Comparison of ENCODE assay signal across 1 cellular context in the genomic region with DNA sequence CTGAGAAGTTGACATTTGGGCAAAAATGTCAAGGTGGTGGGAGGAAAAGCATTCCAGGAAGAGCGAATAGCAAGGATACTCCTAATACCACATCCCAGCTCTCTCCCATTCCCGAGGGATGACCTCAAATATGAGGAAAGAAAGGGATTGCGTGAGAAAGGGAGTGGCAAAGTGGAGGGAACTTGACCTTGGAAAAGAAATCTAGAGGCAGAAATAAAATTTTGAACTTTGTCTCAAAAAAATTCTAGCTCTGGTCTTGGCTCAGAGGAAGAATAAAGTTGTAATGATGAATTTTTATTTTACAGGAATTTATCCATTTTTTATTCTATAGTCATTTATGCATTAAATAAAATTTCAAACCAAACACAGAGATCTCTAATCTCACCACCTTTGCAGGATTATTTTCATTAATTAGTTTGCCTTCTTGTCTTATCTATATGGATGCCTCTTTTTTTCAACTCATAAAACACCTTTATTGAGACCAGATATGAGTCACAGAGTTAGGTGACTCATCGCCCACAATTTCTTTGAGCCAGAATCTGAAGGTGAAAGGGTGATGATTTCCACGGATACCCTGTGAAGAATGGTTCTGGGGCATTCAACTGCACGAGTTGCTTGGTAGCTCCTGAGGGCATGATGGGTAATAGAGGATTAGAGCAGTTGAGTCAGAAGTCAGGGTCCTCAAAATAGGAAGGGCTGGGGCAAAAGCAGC.
TF ChIP-seq lines count a peak whose summit lies in the region.

No MANE protein-coding gene starts in this region.

TF ChIP-seq in HEK293, 187 proteins besides CTCF, POLR2A, EP300 and RAD21 (continued from another document and continues in another):
- TF ChIP-seq, protein P1, sequence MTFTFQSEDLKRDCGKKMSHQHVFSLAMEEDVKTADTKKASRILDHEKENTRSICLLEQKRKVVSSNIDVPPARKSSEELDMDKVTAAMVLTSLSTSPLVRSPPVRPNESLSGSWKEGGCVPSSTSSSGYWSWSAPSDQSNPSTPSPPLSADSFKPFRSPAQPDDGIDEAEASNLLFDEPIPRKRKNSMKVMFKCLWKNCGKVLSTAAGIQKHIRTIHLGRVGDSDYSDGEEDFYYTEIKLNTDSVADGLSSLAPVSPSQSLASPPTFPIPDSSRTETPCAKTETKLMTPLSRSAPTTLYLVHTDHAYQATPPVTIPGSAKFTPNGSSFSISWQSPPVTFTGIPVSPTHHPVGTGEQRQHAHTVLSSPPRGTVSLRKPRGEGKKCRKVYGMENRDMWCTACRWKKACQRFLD (tag by site-specific recombination; IDR thresholded peaks at IDR 0.05): no peak
- TF ChIP-seq SP3 (tag by site-specific recombination; IDR thresholded peaks at IDR 0.05) (0 out of 2 replicates have a peak, but pooled peaks have one; percentile 36), ZNF664 (tag by site-specific recombination; IDR thresholded peaks at IDR 0.05) (no peak), ZNF571 (tag by site-specific recombination; IDR thresholded peaks at IDR 0.05) (no peak), ZNF792 (tag by site-specific recombination; IDR thresholded peaks at IDR 0.05) (no peak), ZNF157 (tag by site-specific recombination; IDR thresholded peaks at IDR 0.05) (no peak), GLIS2 (tag by site-specific recombination; IDR thresholded peaks at IDR 0.05) (no peak), ZNF146 (tag by site-specific recombination; IDR thresholded peaks at IDR 0.05) (no peak), WT1 (tag by site-specific recombination; IDR thresholded peaks at IDR 0.05) (no peak), ZNF292 (tag by site-specific recombination; IDR thresholded peaks at IDR 0.05; ENCODE audit: borderline replicate concordance, low read depth) (no peak), ZNF37A (tag by site-specific recombination; IDR thresholded peaks at IDR 0.05) (no peak), ZNF558 (tag by site-specific recombination; IDR thresholded peaks at IDR 0.05) (peak; percentile 70), MYNN (tag by site-specific recombination; IDR thresholded peaks at IDR 0.05; ENCODE audit: borderline replicate concordance) (no peak), YY1 (tag by site-specific recombination; IDR thresholded peaks at IDR 0.05) (no peak), ZNF626 (tag by site-specific recombination; IDR thresholded peaks at IDR 0.05) (no peak), ZFP3 (tag by site-specific recombination; IDR thresholded peaks at IDR 0.05; ENCODE audit: low read depth) (no peak), OVOL3 (tag by site-specific recombination; IDR thresholded peaks at IDR 0.05) (no peak), ZNF707 (tag by site-specific recombination; IDR thresholded peaks at IDR 0.05) (no peak), IKZF3 (tag by site-specific recombination; IDR thresholded peaks at IDR 0.05) (peak; percentile 61), ZBTB20 (tag by site-specific recombination; IDR thresholded peaks at IDR 0.05) (no peak), ZNF138 (tag by site-specific recombination; IDR thresholded peaks at IDR 0.05; ENCODE audit: borderline replicate concordance) (no peak), ZNF530 (tag by site-specific recombination; IDR thresholded peaks at IDR 0.05; ENCODE audit: low read depth) (no peak), ZNF830 (tag by site-specific recombination; IDR thresholded peaks at IDR 0.05; ENCODE audit: low read depth) (no peak), OSR2 (tag by site-specific recombination; IDR thresholded peaks at IDR 0.05) (peak; percentile 43), ZNF341 (tag by site-specific recombination; IDR thresholded peaks at IDR 0.05; ENCODE audit: low read depth) (0 out of 2 replicates have a peak, but pooled peaks have one; percentile 35), ZNF600 (tag by site-specific recombination; IDR thresholded peaks at IDR 0.05) (no peak), SALL2 (tag by site-specific recombination; IDR thresholded peaks at IDR 0.05; ENCODE audit: borderline replicate concordance) (no peak), ZBTB7A (tag by site-specific recombination; IDR thresholded peaks at IDR 0.05; ENCODE audit: low read depth) (no peak), ZEB2 (tag by site-specific recombination; IDR thresholded peaks at IDR 0.05) (peak; percentile 43; the same call in 1 of the 2 replicates), GLI4 (tag by site-specific recombination; IDR thresholded peaks at IDR 0.05) (no peak)
- TF ChIP-seq, protein P2, sequence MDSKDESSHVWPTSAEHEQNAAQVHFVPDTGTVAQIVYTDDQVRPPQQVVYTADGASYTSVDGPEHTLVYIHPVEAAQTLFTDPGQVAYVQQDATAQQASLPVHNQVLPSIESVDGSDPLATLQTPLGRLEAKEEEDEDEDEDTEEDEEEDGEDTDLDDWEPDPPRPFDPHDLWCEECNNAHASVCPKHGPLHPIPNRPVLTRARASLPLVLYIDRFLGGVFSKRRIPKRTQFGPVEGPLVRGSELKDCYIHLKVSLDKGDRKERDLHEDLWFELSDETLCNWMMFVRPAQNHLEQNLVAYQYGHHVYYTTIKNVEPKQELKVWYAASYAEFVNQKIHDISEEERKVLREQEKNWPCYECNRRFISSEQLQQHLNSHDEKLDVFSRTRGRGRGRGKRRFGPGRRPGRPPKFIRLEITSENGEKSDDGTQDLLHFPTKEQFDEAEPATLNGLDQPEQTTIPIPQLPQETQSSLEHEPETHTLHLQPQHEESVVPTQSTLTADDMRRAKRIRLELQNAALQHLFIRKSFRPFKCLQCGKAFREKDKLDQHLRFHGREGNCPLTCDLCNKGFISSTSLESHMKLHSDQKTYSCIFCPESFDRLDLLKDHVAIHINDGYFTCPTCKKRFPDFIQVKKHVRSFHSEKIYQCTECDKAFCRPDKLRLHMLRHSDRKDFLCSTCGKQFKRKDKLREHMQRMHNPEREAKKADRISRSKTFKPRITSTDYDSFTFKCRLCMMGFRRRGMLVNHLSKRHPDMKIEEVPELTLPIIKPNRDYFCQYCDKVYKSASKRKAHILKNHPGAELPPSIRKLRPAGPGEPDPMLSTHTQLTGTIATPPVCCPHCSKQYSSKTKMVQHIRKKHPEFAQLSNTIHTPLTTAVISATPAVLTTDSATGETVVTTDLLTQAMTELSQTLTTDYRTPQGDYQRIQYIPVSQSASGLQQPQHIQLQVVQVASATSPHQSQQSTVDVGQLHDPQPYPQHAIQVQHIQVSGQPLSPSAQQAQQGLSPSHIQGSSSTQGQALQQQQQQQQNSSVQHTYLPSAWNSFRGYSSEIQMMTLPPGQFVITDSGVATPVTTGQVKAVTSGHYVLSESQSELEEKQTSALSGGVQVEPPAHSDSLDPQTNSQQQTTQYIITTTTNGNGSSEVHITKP (tag by site-specific recombination; IDR thresholded peaks at IDR 0.05): peak; percentile 67
- TF ChIP-seq, protein P3, sequence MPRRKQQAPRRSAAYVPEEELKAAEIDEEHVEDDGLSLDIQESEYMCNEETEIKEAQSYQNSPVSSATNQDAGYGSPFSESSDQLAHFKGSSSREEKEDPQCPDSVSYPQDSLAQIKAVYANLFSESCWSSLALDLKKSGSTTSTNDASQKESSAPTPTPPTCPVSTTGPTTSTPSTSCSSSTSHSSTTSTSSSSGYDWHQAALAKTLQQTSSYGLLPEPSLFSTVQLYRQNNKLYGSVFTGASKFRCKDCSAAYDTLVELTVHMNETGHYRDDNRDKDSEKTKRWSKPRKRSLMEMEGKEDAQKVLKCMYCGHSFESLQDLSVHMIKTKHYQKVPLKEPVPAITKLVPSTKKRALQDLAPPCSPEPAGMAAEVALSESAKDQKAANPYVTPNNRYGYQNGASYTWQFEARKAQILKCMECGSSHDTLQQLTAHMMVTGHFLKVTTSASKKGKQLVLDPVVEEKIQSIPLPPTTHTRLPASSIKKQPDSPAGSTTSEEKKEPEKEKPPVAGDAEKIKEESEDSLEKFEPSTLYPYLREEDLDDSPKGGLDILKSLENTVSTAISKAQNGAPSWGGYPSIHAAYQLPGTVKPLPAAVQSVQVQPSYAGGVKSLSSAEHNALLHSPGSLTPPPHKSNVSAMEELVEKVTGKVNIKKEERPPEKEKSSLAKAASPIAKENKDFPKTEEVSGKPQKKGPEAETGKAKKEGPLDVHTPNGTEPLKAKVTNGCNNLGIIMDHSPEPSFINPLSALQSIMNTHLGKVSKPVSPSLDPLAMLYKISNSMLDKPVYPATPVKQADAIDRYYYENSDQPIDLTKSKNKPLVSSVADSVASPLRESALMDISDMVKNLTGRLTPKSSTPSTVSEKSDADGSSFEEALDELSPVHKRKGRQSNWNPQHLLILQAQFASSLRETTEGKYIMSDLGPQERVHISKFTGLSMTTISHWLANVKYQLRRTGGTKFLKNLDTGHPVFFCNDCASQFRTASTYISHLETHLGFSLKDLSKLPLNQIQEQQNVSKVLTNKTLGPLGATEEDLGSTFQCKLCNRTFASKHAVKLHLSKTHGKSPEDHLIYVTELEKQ (tag by site-specific recombination; IDR thresholded peaks at IDR 0.05; ENCODE audit: borderline replicate concordance): peak; percentile 59; the same call in 1 of the 2 replicates
- TF ChIP-seq, protein P4, sequence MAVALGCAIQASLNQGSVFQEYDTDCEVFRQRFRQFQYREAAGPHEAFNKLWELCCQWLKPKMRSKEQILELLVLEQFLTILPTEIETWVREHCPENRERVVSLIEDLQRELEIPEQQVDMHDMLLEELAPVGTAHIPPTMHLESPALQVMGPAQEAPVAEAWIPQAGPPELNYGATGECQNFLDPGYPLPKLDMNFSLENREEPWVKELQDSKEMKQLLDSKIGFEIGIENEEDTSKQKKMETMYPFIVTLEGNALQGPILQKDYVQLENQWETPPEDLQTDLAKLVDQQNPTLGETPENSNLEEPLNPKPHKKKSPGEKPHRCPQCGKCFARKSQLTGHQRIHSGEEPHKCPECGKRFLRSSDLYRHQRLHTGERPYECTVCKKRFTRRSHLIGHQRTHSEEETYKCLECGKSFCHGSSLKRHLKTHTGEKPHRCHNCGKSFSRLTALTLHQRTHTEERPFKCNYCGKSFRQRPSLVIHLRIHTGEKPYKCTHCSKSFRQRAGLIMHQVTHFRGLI (tag by site-specific recombination; IDR thresholded peaks at IDR 0.05): no peak
- TF ChIP-seq, protein P5, sequence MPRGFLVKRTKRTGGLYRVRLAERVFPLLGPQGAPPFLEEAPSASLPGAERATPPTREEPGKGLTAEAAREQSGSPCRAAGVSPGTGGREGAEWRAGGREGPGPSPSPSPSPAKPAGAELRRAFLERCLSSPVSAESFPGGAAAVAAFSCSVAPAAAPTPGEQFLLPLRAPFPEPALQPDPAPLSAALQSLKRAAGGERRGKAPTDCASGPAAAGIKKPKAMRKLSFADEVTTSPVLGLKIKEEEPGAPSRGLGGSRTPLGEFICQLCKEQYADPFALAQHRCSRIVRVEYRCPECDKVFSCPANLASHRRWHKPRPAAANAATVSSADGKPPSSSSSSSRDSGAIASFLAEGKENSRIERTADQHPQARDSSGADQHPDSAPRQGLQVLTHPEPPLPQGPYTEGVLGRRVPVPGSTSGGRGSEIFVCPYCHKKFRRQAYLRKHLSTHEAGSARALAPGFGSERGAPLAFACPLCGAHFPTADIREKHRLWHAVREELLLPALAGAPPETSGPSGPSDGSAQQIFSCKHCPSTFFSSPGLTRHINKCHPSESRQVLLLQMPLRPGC (tag by site-specific recombination; IDR thresholded peaks at IDR 0.05): 0 out of 2 replicates have a peak, but pooled peaks have one; percentile 41
- TF ChIP-seq, protein P6, sequence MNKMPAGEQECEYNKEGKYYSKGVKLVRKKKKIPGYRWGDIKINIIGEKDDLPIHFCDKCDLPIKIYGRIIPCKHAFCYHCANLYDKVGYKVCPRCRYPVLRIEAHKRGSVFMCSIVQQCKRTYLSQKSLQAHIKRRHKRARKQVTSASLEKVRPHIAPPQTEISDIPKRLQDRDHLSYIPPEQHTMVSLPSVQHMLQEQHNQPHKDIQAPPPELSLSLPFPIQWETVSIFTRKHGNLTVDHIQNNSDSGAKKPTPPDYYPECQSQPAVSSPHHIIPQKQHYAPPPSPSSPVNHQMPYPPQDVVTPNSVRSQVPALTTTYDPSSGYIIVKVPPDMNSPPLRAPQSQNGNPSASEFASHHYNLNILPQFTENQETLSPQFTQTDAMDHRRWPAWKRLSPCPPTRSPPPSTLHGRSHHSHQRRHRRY (tag by site-specific recombination; IDR thresholded peaks at IDR 0.05): no peak
- TF ChIP-seq, protein P7, sequence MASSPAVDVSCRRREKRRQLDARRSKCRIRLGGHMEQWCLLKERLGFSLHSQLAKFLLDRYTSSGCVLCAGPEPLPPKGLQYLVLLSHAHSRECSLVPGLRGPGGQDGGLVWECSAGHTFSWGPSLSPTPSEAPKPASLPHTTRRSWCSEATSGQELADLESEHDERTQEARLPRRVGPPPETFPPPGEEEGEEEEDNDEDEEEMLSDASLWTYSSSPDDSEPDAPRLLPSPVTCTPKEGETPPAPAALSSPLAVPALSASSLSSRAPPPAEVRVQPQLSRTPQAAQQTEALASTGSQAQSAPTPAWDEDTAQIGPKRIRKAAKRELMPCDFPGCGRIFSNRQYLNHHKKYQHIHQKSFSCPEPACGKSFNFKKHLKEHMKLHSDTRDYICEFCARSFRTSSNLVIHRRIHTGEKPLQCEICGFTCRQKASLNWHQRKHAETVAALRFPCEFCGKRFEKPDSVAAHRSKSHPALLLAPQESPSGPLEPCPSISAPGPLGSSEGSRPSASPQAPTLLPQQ (tag by site-specific recombination; IDR thresholded peaks at IDR 0.05): 0 out of 2 replicates have a peak, but pooled peaks have one; percentile 47
- TF ChIP-seq, protein P8, sequence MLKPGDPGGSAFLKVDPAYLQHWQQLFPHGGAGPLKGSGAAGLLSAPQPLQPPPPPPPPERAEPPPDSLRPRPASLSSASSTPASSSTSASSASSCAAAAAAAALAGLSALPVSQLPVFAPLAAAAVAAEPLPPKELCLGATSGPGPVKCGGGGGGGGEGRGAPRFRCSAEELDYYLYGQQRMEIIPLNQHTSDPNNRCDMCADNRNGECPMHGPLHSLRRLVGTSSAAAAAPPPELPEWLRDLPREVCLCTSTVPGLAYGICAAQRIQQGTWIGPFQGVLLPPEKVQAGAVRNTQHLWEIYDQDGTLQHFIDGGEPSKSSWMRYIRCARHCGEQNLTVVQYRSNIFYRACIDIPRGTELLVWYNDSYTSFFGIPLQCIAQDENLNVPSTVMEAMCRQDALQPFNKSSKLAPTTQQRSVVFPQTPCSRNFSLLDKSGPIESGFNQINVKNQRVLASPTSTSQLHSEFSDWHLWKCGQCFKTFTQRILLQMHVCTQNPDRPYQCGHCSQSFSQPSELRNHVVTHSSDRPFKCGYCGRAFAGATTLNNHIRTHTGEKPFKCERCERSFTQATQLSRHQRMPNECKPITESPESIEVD (tag by site-specific recombination; IDR thresholded peaks at IDR 0.05): peak; percentile 88
- TF ChIP-seq, protein P9, sequence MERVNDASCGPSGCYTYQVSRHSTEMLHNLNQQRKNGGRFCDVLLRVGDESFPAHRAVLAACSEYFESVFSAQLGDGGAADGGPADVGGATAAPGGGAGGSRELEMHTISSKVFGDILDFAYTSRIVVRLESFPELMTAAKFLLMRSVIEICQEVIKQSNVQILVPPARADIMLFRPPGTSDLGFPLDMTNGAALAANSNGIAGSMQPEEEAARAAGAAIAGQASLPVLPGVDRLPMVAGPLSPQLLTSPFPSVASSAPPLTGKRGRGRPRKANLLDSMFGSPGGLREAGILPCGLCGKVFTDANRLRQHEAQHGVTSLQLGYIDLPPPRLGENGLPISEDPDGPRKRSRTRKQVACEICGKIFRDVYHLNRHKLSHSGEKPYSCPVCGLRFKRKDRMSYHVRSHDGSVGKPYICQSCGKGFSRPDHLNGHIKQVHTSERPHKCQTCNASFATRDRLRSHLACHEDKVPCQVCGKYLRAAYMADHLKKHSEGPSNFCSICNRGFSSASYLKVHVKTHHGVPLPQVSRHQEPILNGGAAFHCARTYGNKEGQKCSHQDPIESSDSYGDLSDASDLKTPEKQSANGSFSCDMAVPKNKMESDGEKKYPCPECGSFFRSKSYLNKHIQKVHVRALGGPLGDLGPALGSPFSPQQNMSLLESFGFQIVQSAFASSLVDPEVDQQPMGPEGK (tag by site-specific recombination; IDR thresholded peaks at IDR 0.05): no peak; the same call in 1 of the 2 replicates
